21 cellular contexts compared by ENCODE assay signal in genomic region chr14:75477881-75478280, GRCh38. TPM values are rescaled to one million over a fixed set of nuclear protein-coding genes. Genes with fewer than 3 reads are reported as not detected.
DNase-seq lines count a peak whose midpoint lies in the region; ATAC-seq, FAIRE-seq and TF ChIP-seq lines count a peak whose summit lies in the region.
"Had no signal": no experiment of that assay in that cellular context is flagged by ENCODE, and none has a peak within 500 bp of the region (broad histone marks: within the 10 kb centered on the region; RNA-seq: fewer than 3 reads in every experiment).

No MANE protein-coding gene starts in this region.

- no peak overlapping the region for H2AFZ ChIP-seq in OCI-LY3 (ENCODE audit: low read depth, low read length)
- H2AFZ ChIP-seq: GM23248 had no signal

- no peak overlapping the region for H3K9ac ChIP-seq in OCI-LY3 (ENCODE audit: low read length)
- H3K9ac ChIP-seq: GM23248 had no signal

- H3K79me2 ChIP-seq in OCI-LY3 (ENCODE audit: low read length): no peaks in the 10 kb centered on the region

- POLR2A ChIA-PET in Caco-2 (lab: Charles Lee): no interaction called here

- H3K27me3 Mint-ChIP-seq in Caco-2 (ENCODE audit: insufficient read depth, unreplicated experiment): no peaks in the 10 kb centered on the region

- CTCF ChIA-PET in Caco-2 (lab: Charles Lee): interaction anchor here (1.9 kb wide), 1 partner anchor 11 kb away, joined by 5 read pairs; no protein-coding TSS in a partner anchor

- no peaks in the 10 kb centered on the region; the same call in 1 of the 2 replicates for H3K36me3 ChIP-seq in Caco-2 (ENCODE audit: control insufficient read depth, insufficient read depth, low read length)
- peaks cover 49% of the 10 kb centered on the region for H3K36me3 ChIP-seq in OCI-LY3 (replicated peaks; ENCODE audit: low read depth, low read length)
- H3K36me3 ChIP-seq in testis (ENCODE audit: low read depth, missing control alignments): no peaks in the 10 kb centered on the region
- H3K36me3 ChIP-seq: BE2C, HAP-1 had no signal

- H3K4me1 Mint-ChIP-seq in Caco-2 (ENCODE audit: low read depth, unreplicated experiment): peaks cover 30% of the 10 kb centered on the region
- H3K4me1 Mint-ChIP-seq: CD4-positive, CD25-positive, alpha-beta regulatory T cell; CD8-positive, alpha-beta memory T cell had no signal

- no TSS peak for BruUV-seq in Caco-2 (replicated peaks; lab: Mats Ljungman, UMichigan)

- H3K9me3 ChIP-seq in Caco-2 (no peaks in the 10 kb centered on the region), OCI-LY3 (ENCODE audit: insufficient read depth, low read length) (peaks cover 9% of the 10 kb centered on the region; the same call in 1 of the 2 replicates), testis (no peaks in the 10 kb centered on the region)
- H3K9me3 ChIP-seq: BE2C, HAP-1 had no signal

- peaks cover 54% of the 10 kb centered on the region for H3K36me3 Mint-ChIP-seq in Caco-2 (ENCODE audit: insufficient read depth, unreplicated experiment)
- H3K36me3 Mint-ChIP-seq: CD4-positive, CD25-positive, alpha-beta regulatory T cell; CD8-positive, alpha-beta memory T cell had no signal

- intact Hi-C loops in Caco-2 (cut with micrococcal nuclease; ENCODE audit: unreplicated experiment) (no loop called here), testis (cut with DNase I; ENCODE audit: low total_unique reads) (no loop called here), sciatic nerve (cut with DNase I) (no loop called here)

- H3K27ac Mint-ChIP-seq in Caco-2 (ENCODE audit: unreplicated experiment): peak overlapping the region; percentile 71
- H3K27ac Mint-ChIP-seq: CD4-positive, CD25-positive, alpha-beta regulatory T cell had no signal

- H3K4me3 ChIP-seq in Caco-2 (ENCODE audit: low read depth, low read length): no peak overlapping the region
- no peak overlapping the region for H3K4me3 ChIP-seq in OCI-LY3 (ENCODE audit: low read length)
- no peak overlapping the region for H3K4me3 ChIP-seq in testis
- H3K4me3 ChIP-seq: GM23248, HAP-1 had no signal

- H3K4me1 ChIP-seq in Caco-2: peaks cover 18% of the 10 kb centered on the region
- peaks cover 33% of the 10 kb centered on the region for H3K4me1 ChIP-seq in OCI-LY3 (ENCODE audit: low read length)
- peaks cover 7% of the 10 kb centered on the region for H3K4me1 ChIP-seq in testis
- H3K4me1 ChIP-seq: BE2C had no signal

- DNase-seq in Caco-2 (peak in 1 of 2 experiments; percentile 21), mesenteric fat pad (ENCODE audit: low spot score) (peak; percentile 71), testis (peak; percentile 9), sciatic nerve (ENCODE audit: low spot score) (no peak), GM19239 (ENCODE audit: insufficient read length, low spot score) (no peak)
- DNase-seq: ACHN; BE2C; C1 segment of cervical spinal cord; CD4-positive, CD25-positive, alpha-beta regulatory T cell; CD8-positive, alpha-beta memory T cell; COR-L47; GM23248 had no signal

- FAIRE-seq in GM19239 (lab: Jason Lieb, UNC): no peak
- FAIRE-seq: A204.1, D721Med, G401.6, GM12892, GM18507 had no signal

- H4K20me1 ChIP-seq in OCI-LY3 (ENCODE audit: insufficient read depth, low read length): no peaks in the 10 kb centered on the region

- ATAC-seq in GM18907 (IDR thresholded peaks at IDR 0.05; ENCODE audit: unreplicated experiment): no peak
- ATAC-seq in sciatic nerve: no peak

- no peaks in the 10 kb centered on the region for H3K9me3 Mint-ChIP-seq in Caco-2 (ENCODE audit: unreplicated experiment)
- H3K9me3 Mint-ChIP-seq: CD8-positive, alpha-beta memory T cell had no signal

- H3K27me3 ChIP-seq in Caco-2 (replicated peaks; ENCODE audit: control insufficient read depth, insufficient read depth, low read length) (no peaks in the 10 kb centered on the region), OCI-LY3 (ENCODE audit: low read depth, low read length) (no peaks in the 10 kb centered on the region), testis (no peaks in the 10 kb centered on the region)
- H3K27me3 ChIP-seq: BE2C had no signal

- H3K4me2 ChIP-seq in OCI-LY3 (ENCODE audit: low read length): no peak overlapping the region

- H3K27ac ChIP-seq in OCI-LY3 (ENCODE audit: low read length) (peak overlapping the region; percentile 97), testis (no peak overlapping the region)
- H3K27ac ChIP-seq: GM23248 had no signal

- WGBS in testis, 2 donors: 96% methylated on average over 5 of the region's 5 CpGs

- no peak for TF ChIP-seq POLR2A in testis (IDR thresholded peaks at IDR 0.05)

- no peak for TF ChIP-seq CTCF in Caco-2 (IDR thresholded peaks at IDR 0.05; ENCODE audit: insufficient read depth in 1 of 2, low read depth in 1 of 2, low read length in 1 of 2, severe bottlenecking in 1 of 2, unreplicated experiment in 1 of 2)
- no peak for TF ChIP-seq CTCF in OCI-LY3 (IDR thresholded peaks at IDR 0.05; ENCODE audit: low read depth, low read length)
- TF ChIP-seq CTCF in testis (IDR thresholded peaks at IDR 0.05): no peak

- H3K4me3 Mint-ChIP-seq in Caco-2 (ENCODE audit: unreplicated experiment): no peak overlapping the region
- H3K4me3 Mint-ChIP-seq: CD4-positive, CD25-positive, alpha-beta regulatory T cell; CD8-positive, alpha-beta memory T cell had no signal

RNA-seq across cellular contexts. Expression of gene BATF, which starts 44.4 kb away (rescaled TPM):
- total RNA-seq in Caco-2 (2022): 1.5 and 1.7 TPM in 2 replicates
- total RNA-seq in mesenteric fat pad: 8.1 TPM
- 1 to 10 TPM in 1 of 2 donors, under 1 TPM in 1; 0.63 to 2.9 TPM for total RNA-seq in testis
- 1.5 TPM for polyA plus RNA-seq in testis (ENCODE audit: insufficient read depth, low read depth, low replicate concordance)
- total RNA-seq in sciatic nerve: 1.7 TPM
- total RNA-seq: GM23248, H4 had no signal
- polyA plus RNA-seq: GM23248 had no signal

RNA-seq across cellular contexts. Expression of gene JDP2, which starts 50.1 kb away (rescaled TPM):
- total RNA-seq in Caco-2 (2022): 95.7 TPM in 2 replicates
- 113 TPM for total RNA-seq in mesenteric fat pad
- 10 to 100 TPM; 10.7 to 19.0 TPM for total RNA-seq in testis
- 14.0 TPM for polyA plus RNA-seq in testis (ENCODE audit: insufficient read depth, low read depth, low replicate concordance)
- 59.7 TPM for total RNA-seq in sciatic nerve
- polyA plus RNA-seq: CD8-positive, alpha-beta memory T cell had no signal

Comparison
In these comparisons a context has a peak if more than half of its experiments do, and no peak if none do; other contexts are left out.
1. DNase-seq: peak in mesenteric fat pad (single experiment) and testis (single experiment); none in sciatic nerve (single experiment) and GM19239 (single experiment).